Comparison of ENCODE assay signal across 1 cellular context in genomic region chr3:49017646-49017977, GRCh38.
TF ChIP-seq lines count a peak whose summit lies in the region.

No MANE protein-coding gene starts in this region.

TF ChIP-seq in HCT116, 20 proteins besides CTCF, POLR2A, EP300 and RAD21 (continued from another document):
- TF ChIP-seq SP1 (IDR thresholded peaks at IDR 0.05; ENCODE audit: low read depth) (no peak), JUND (IDR thresholded peaks at IDR 0.05) (no peak), YY1 (IDR thresholded peaks at IDR 0.05; ENCODE audit: extremely low read depth, insufficient replicate concordance, low read depth, low read length) (no peak), FOSL1 (IDR thresholded peaks at IDR 0.05; ENCODE audit: low read depth) (no peak), ELF1 (IDR thresholded peaks at IDR 0.05; ENCODE audit: borderline replicate concordance, low read depth) (no peak), TCF7L2 (IDR thresholded peaks at IDR 0.05; ENCODE audit: borderline replicate concordance, extremely low read depth, insufficient read depth, insufficient read length) (no peak), ZNF274 (IDR thresholded peaks at IDR 0.05; ENCODE audit: low read depth, low read length) (no peak), REST (IDR thresholded peaks at IDR 0.05; ENCODE audit: low read depth) (no peak)
